In genomic region chr16:79436885-79437284, GRCh38 we compare ENCODE assay signal across 30 cellular contexts.
"Had no signal": no experiment of that assay in that cellular context is flagged by ENCODE, and none has a peak within 500 bp of the region (broad histone marks: within the 10 kb centered on the region; RNA-seq: fewer than 3 reads in every experiment).

No MANE protein-coding gene starts in this region.

- H3K27ac ChIP-seq: colonic mucosa, sigmoid colon, thyroid gland, upper lobe of left lung had no signal

- H3K9me3 Mint-ChIP-seq: activated T-helper 17 cell treated with anti-CD3 and anti-CD28 coated beads, Interleukin-2, amount 50 U/mL, for 72 hours; mesothelial cell of epicardium; naive B cell had no signal

- ATAC-seq: activated T-helper 17 cell treated with anti-CD3 and anti-CD28 coated beads, Interleukin-2, amount 50 U/mL, for 72 hours; stimulated activated memory B cell treated with anti-CD40 and anti-IgM and Interleukin-4, amounts not matched to agents 10 μg/mL and 1 μg/mL and 100 μg/mL, for 72 hours; T-helper 17 cell had no signal

- DNase-seq: activated CD4-positive, alpha-beta memory T cell treated with anti-CD3 and anti-CD28 coated beads for 36 hours; activated CD4-positive, alpha-beta T cell treated with anti-CD3 and anti-CD28 coated beads, Interleukin-2, amount 10 ng/mL, durations not matched to agents 24 days and 14 days; activated CD4-positive, CD25-positive, alpha-beta regulatory T cell treated with anti-CD3 and anti-CD28 coated beads, Interleukin-2, amount 50 U/mL, for 72 hours; activated CD8-positive, alpha-beta memory T cell treated with anti-CD3 and anti-CD28 coated beads, Interleukin-2, amount 50 U/mL, for 4 hours; activated gamma-delta T cell treated with Interleukin-2 at 50 U/mL for 16 hours; activated naive CD4-positive, alpha-beta T cell treated with anti-CD3 and anti-CD28 coated beads, Interleukin-2, amount 50 U/mL, for 16 hours; activated T-cell treated with anti-CD3 and anti-CD28 coated beads, Interleukin-2, amount 50 U/mL, for 1 hour; amniotic stem cell; colonic mucosa; effector memory CD4-positive, alpha-beta T cell; erythroblast; gastrocnemius medialis; glutamatergic neuron; left cardiac atrium; mammary epithelial cell; naive B cell; occipital lobe; sigmoid colon; stimulated activated CD4-positive, alpha-beta T cell treated with anti-CD3 and anti-CD28 coated beads, Interleukin-1b, Interleukin-23, amount 100 ng/mL, for 48 hours; stimulated activated CD4-positive, alpha-beta T cell treated with anti-CD3 and anti-CD28 coated beads, Interleukin-4, amount 100 ng/mL, for 4 hours; stimulated activated CD8-positive, alpha-beta memory T cell treated with anti-CD3 and anti-CD28 coated beads, Interleukin-4, amount 100 ng/mL, for 48 hours; stomach; T-helper 17 cell; thyroid gland; upper lobe of left lung had no signal

- H3K36me3 Mint-ChIP-seq: activated CD4-positive, alpha-beta memory T cell treated with anti-CD3 and anti-CD28 coated beads for 36 hours; mesothelial cell of epicardium; naive B cell; stimulated activated memory B cell treated with anti-CD40 and anti-IgM and Interleukin-4, amounts not matched to agents 10 μg/mL and 1 μg/mL and 100 μg/mL, for 72 hours had no signal

- H3K27me3 ChIP-seq: colonic mucosa, dorsolateral prefrontal cortex, gastrocnemius medialis, sigmoid colon, stomach, thyroid gland, upper lobe of left lung had no signal

- H3K4me1 Mint-ChIP-seq: activated CD4-positive, alpha-beta T cell treated with anti-CD3 and anti-CD28 coated beads, Interleukin-2, amount 10 ng/mL, durations not matched to agents 24 days and 14 days; activated T-helper 17 cell treated with anti-CD3 and anti-CD28 coated beads, Interleukin-2, amount 50 U/mL, for 72 hours; naive B cell; stimulated activated memory B cell treated with anti-CD40 and anti-IgM and Interleukin-4, amounts not matched to agents 10 μg/mL and 1 μg/mL and 100 μg/mL, for 72 hours; T-helper 17 cell had no signal

- H3K4me1 ChIP-seq: colonic mucosa, thyroid gland had no signal

- H3K4me3 ChIP-seq: colonic mucosa, gastrocnemius medialis, sigmoid colon, smooth muscle cell, stomach, thyroid gland, upper lobe of left lung had no signal

- H3K4me3 Mint-ChIP-seq: activated CD4-positive, alpha-beta memory T cell treated with anti-CD3 and anti-CD28 coated beads for 36 hours; activated CD4-positive, alpha-beta T cell treated with anti-CD3 and anti-CD28 coated beads, Interleukin-2, amount 10 ng/mL, durations not matched to agents 24 days and 14 days; activated T-helper 17 cell treated with anti-CD3 and anti-CD28 coated beads, Interleukin-2, amount 50 U/mL, for 72 hours; mesothelial cell of epicardium; naive B cell; stimulated activated memory B cell treated with anti-CD40 and anti-IgM and Interleukin-4, amounts not matched to agents 10 μg/mL and 1 μg/mL and 100 μg/mL, for 72 hours; T-helper 17 cell had no signal

- H3K9me3 ChIP-seq: colonic mucosa, gastrocnemius medialis, sigmoid colon, stomach, thyroid gland, upper lobe of left lung had no signal

- H3K36me3 ChIP-seq: colonic mucosa, gastrocnemius medialis, sigmoid colon, stomach, thyroid gland, upper lobe of left lung had no signal

- H3K27me3 Mint-ChIP-seq: activated CD4-positive, alpha-beta memory T cell treated with anti-CD3 and anti-CD28 coated beads for 36 hours; activated T-helper 17 cell treated with anti-CD3 and anti-CD28 coated beads, Interleukin-2, amount 50 U/mL, for 72 hours had no signal

- H3K27ac Mint-ChIP-seq: activated CD4-positive, alpha-beta memory T cell treated with anti-CD3 and anti-CD28 coated beads for 36 hours; activated CD4-positive, alpha-beta T cell treated with anti-CD3 and anti-CD28 coated beads, Interleukin-2, amount 10 ng/mL, durations not matched to agents 24 days and 14 days; activated T-helper 17 cell treated with anti-CD3 and anti-CD28 coated beads, Interleukin-2, amount 50 U/mL, for 72 hours; naive B cell; stimulated activated memory B cell treated with anti-CD40 and anti-IgM and Interleukin-4, amounts not matched to agents 10 μg/mL and 1 μg/mL and 100 μg/mL, for 72 hours; T-helper 17 cell had no signal
